13 cellular contexts compared by ENCODE assay signal in the genomic region with DNA sequence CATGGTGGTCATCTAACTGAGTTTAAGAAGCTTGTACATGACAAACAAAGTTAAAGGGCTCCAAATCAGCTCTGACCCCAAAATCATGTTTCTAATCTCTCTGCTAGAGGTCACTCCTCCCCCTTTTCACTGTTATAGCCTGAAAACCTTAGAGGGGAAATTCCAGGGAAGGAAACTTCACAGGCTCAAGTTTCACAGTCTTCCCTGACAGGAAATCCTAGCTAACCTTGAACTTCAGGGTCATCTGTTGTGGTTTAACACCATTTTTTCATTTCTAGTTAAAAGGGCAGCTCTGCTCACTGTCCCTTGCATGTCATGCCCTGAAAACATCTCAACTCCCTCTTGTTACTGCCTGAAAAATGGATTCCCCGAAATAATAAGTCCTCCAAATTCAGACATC.
DNase-seq lines count a peak whose midpoint lies in the region; ATAC-seq and TF ChIP-seq lines count a peak whose summit lies in the region.
"Had no signal": no experiment of that assay in that cellular context is flagged by ENCODE, and none has a peak within 500 bp of the region (broad histone marks: within the 10 kb centered on the region; RNA-seq: fewer than 3 reads in every experiment).

No MANE protein-coding gene starts in this region.

- H3K4me1 Mint-ChIP-seq in WTC11, result peaks cover 16% of the 10 kb centered on the region
- H3K4me1 Mint-ChIP-seq in activated CD8-positive, alpha-beta memory T cell treated with anti-CD3 and anti-CD28 coated beads, Interleukin-2, amount 10 ng/mL, durations not matched to agents 7 days and 5 days, result no peaks in the 10 kb centered on the region
- H3K4me1 Mint-ChIP-seq in H9, result peaks cover 6 to 9% of the 10 kb centered on the region in 2 experiments; a peak in 3 of 4 replicates

- no peak overlapping the region for H3K4me2 ChIP-seq in mesendoderm (ENCODE audit: low read length)
- H3K4me2 ChIP-seq in H9 (ENCODE audit: insufficient read depth, insufficient read length, low read length), result no peak overlapping the region

- peaks cover 4% of the 10 kb centered on the region for H3K36me3 Mint-ChIP-seq in WTC11
- no peaks in the 10 kb centered on the region for H3K36me3 Mint-ChIP-seq in activated CD8-positive, alpha-beta memory T cell treated with anti-CD3 and anti-CD28 coated beads, Interleukin-2, amount 10 ng/mL, durations not matched to agents 7 days and 5 days
- H3K36me3 Mint-ChIP-seq in H9 (ENCODE audit: insufficient read depth in 1 of 3, low read depth in 3 of 3), result no peaks in the 10 kb centered on the region; a peak in 1 of 7 replicates

- WGBS in mesendoderm (ENCODE audit: extremely low coverage, insufficient coverage, low lambda C conversion rate), result no CpG with 5 or more reads among the region's 1 CpG
- no CpG with 5 or more reads among the region's 1 CpG for WGBS in H9 (ENCODE audit: extremely low coverage, insufficient read length, low lambda C conversion rate)

- H3K4me1 ChIP-seq in mesendoderm (ENCODE audit: control insufficient read depth, low read depth, low read length) (peaks cover 3% of the 10 kb centered on the region), H9 (ENCODE audit: insufficient read depth, low read length) (no peaks in the 10 kb centered on the region)

- H2BK5ac ChIP-seq in mesendoderm (ENCODE audit: low read length) (peak overlapping the region; percentile 56), H9 (ENCODE audit: insufficient read length, low read length) (no peak overlapping the region)

- H3K9me3 Mint-ChIP-seq in WTC11 (peaks cover 20% of the 10 kb centered on the region), H9 (peaks cover 2 to 3% of the 10 kb centered on the region in 2 experiments; a peak in 1 of 5 replicates)
- peaks cover 4% of the 10 kb centered on the region for H3K9me3 Mint-ChIP-seq in activated CD8-positive, alpha-beta memory T cell treated with anti-CD3 and anti-CD28 coated beads, Interleukin-2, amount 10 ng/mL, durations not matched to agents 7 days and 5 days (ENCODE audit: low read depth)

- H2BK20ac ChIP-seq in H9 (ENCODE audit: low read depth, low read length, poor library complexity, severe bottlenecking), result no peak overlapping the region

- no peak overlapping the region for H3K4me3 ChIP-seq in mesendoderm (ENCODE audit: low read length)
- H3K4me3 ChIP-seq: SJSA1 had no signal

- no peaks in the 10 kb centered on the region for H3K9me3 ChIP-seq in H9 (ENCODE audit: control insufficient read depth, low read depth, low read length)
- H3K9me3 ChIP-seq: SJSA1 had no signal

- DNase-seq in WTC11 (ENCODE audit: low spot score), result no peak
- peak; percentile 92 for DNase-seq in mesendoderm
- no peak for DNase-seq in activated CD8-positive, alpha-beta memory T cell treated with anti-CD3 and anti-CD28 coated beads, Interleukin-2, amount 10 ng/mL, durations not matched to agents 7 days and 5 days
- DNase-seq in stimulated activated CD4-positive, alpha-beta T cell treated with anti-CD3 and anti-CD28 coated beads, Interleukin-2, amount 100 ng/mL, for 24 hours, result no peak
- DNase-seq in H9, result no peak
- DNase-seq: activated naive CD4-positive, alpha-beta T cell treated with anti-CD3 and anti-CD28 coated beads, Interleukin-2, amount 50 U/mL, for 16 hours; endodermal cell; kidney; stimulated activated CD4-positive, alpha-beta T cell treated with anti-CD3 and anti-CD28 coated beads, Interleukin-2, amount 100 ng/mL, for 48 hours had no signal

- ATAC-seq in GM18870 (IDR thresholded peaks at IDR 0.05; ENCODE audit: unreplicated experiment) (peak; percentile 63), HG03097 (IDR thresholded peaks at IDR 0.05; ENCODE audit: low FRiP score, unreplicated experiment) (peak; percentile 74), WTC11 (0 out of 2 replicates have a peak, but pooled peaks have one; percentile 34)
- no peak for ATAC-seq in activated CD4-positive, CD25-positive, alpha-beta regulatory T cell treated with anti-CD3 and anti-CD28 coated beads, Interleukin-2, amount 50 U/mL, for 24 hours
- ATAC-seq in activated CD8-positive, alpha-beta memory T cell treated with anti-CD3 and anti-CD28 coated beads, Interleukin-2, amount 10 ng/mL, durations not matched to agents 7 days and 5 days, result no peak

- no peaks in the 10 kb centered on the region for H3K36me3 ChIP-seq in mesendoderm (ENCODE audit: control insufficient read depth, insufficient read depth, low read length)
- H3K36me3 ChIP-seq: SJSA1 had no signal

- H3K79me2 ChIP-seq in mesendoderm (ENCODE audit: control insufficient read depth, insufficient read depth, low read length), result no peaks in the 10 kb centered on the region
- no peaks in the 10 kb centered on the region for H3K79me2 ChIP-seq in H9 (ENCODE audit: insufficient read depth, low read length)

- CTCF ChIA-PET in WTC11 (lab: Charles Lee), result no interaction called here
- CTCF ChIA-PET in activated CD8-positive, alpha-beta memory T cell treated with anti-CD3 and anti-CD28 coated beads, Interleukin-2, amount 10 ng/mL, durations not matched to agents 7 days and 5 days (lab: Charles Lee), result no interaction called here

- H3K4me3 Mint-ChIP-seq in WTC11, result no peak overlapping the region
- no peak overlapping the region for H3K4me3 Mint-ChIP-seq in activated CD8-positive, alpha-beta memory T cell treated with anti-CD3 and anti-CD28 coated beads, Interleukin-2, amount 10 ng/mL, durations not matched to agents 7 days and 5 days
- H3K4me3 Mint-ChIP-seq in H9, result no peak overlapping the region
- H3K4me3 Mint-ChIP-seq: endodermal cell had no signal

- H3K23me2 ChIP-seq in H9 (ENCODE audit: insufficient read length, low read depth, low read length, poor library complexity, severe bottlenecking), result no peaks in the 10 kb centered on the region

- H3K27me3 Mint-ChIP-seq in WTC11 (ENCODE audit: low read depth) (no peaks in the 10 kb centered on the region), H9 (ENCODE audit: low read depth) (no peaks in the 10 kb centered on the region)
- no peaks in the 10 kb centered on the region for H3K27me3 Mint-ChIP-seq in activated CD8-positive, alpha-beta memory T cell treated with anti-CD3 and anti-CD28 coated beads, Interleukin-2, amount 10 ng/mL, durations not matched to agents 7 days and 5 days

- H4K5ac ChIP-seq in mesendoderm (ENCODE audit: low read length) (no peak overlapping the region), H9 (ENCODE audit: insufficient read length, low read depth, low read length) (no peak overlapping the region)

- H3K27ac ChIP-seq in mesendoderm (ENCODE audit: low read depth, low read length) (peak overlapping the region; percentile 82), H9 (ENCODE audit: insufficient read length, low read depth, low read length) (no peak overlapping the region)
- H3K27ac ChIP-seq: SJSA1 had no signal

- no peak overlapping the region for H4K91ac ChIP-seq in H9 (ENCODE audit: insufficient read length, low read depth, low read length)

- H2AFZ ChIP-seq in H9 (ENCODE audit: low read length), result no peak overlapping the region

- H3K23ac ChIP-seq in mesendoderm (ENCODE audit: low read length) (no peak overlapping the region), H9 (ENCODE audit: insufficient read length, low read depth, low read length) (no peak overlapping the region)

- no peaks in the 10 kb centered on the region for H4K20me1 ChIP-seq in H9 (ENCODE audit: control insufficient read depth, insufficient read depth, insufficient read length)

- no peak overlapping the region for H2BK12ac ChIP-seq in H9 (ENCODE audit: insufficient read length, low read depth, low read length)

- no peak overlapping the region for H3K14ac ChIP-seq in H9 (ENCODE audit: insufficient read depth, low read length)

- no peak overlapping the region; the same call in 1 of the 2 replicates for H3K27ac Mint-ChIP-seq in WTC11
- H3K27ac Mint-ChIP-seq in activated CD8-positive, alpha-beta memory T cell treated with anti-CD3 and anti-CD28 coated beads, Interleukin-2, amount 10 ng/mL, durations not matched to agents 7 days and 5 days, result no peak overlapping the region
- H3K27ac Mint-ChIP-seq in H9, result no peak overlapping the region
- H3K27ac Mint-ChIP-seq: endodermal cell had no signal

- POLR2A ChIA-PET in WTC11 (lab: Charles Lee), result no interaction called here

- H3K4ac ChIP-seq in mesendoderm (ENCODE audit: low read depth, low read length), result peak overlapping the region; percentile 4
- no peak overlapping the region for H3K4ac ChIP-seq in H9 (ENCODE audit: low read depth, low read length)

- H3T11ph ChIP-seq in H9 (ENCODE audit: low read length), result no peak overlapping the region

- H3K56ac ChIP-seq in mesendoderm (ENCODE audit: low read length) (no peak overlapping the region), H9 (ENCODE audit: insufficient read length, low read depth, low read length) (no peak overlapping the region)

- no peak overlapping the region for H2AK5ac ChIP-seq in mesendoderm (ENCODE audit: low read length)
- H2AK5ac ChIP-seq in H9 (ENCODE audit: insufficient read length, low read length), result no peak overlapping the region

- H4K8ac ChIP-seq in mesendoderm (ENCODE audit: low read depth, low read length), result no peak overlapping the region
- H4K8ac ChIP-seq in H9 (replicated peaks; ENCODE audit: insufficient read length, low read depth, low read length), result no peak overlapping the region

- H3K27me3 ChIP-seq in mesendoderm (ENCODE audit: insufficient read depth, low read length, poor library complexity), result no peaks in the 10 kb centered on the region
- no peaks in the 10 kb centered on the region for H3K27me3 ChIP-seq in H9 (ENCODE audit: insufficient read depth, low read length)
- H3K27me3 ChIP-seq: SJSA1 had no signal

- no peak overlapping the region for H2BK15ac ChIP-seq in mesendoderm (replicated peaks; ENCODE audit: low read depth)
- H2BK15ac ChIP-seq in H9 (ENCODE audit: low read depth, low read length), result no peak overlapping the region

- H3K79me1 ChIP-seq in mesendoderm (ENCODE audit: low read length) (no peaks in the 10 kb centered on the region), H9 (ENCODE audit: insufficient read depth, low read depth, low read length, poor library complexity, severe bottlenecking) (no peaks in the 10 kb centered on the region)

- TF ChIP-seq CTCF in WTC11 (IDR thresholded peaks at IDR 0.05) (no peak), H9 (conservative IDR thresholded peaks at IDR 0.05) (no peak)

- H3K18ac ChIP-seq in mesendoderm (ENCODE audit: low read length), result peak overlapping the region; percentile 96
- H3K18ac ChIP-seq in H9 (ENCODE audit: insufficient read length, low read depth, low read length), result no peak overlapping the region

- H2BK120ac ChIP-seq in mesendoderm (ENCODE audit: low read depth, low read length), result peak overlapping the region; percentile 97
- no peak overlapping the region for H2BK120ac ChIP-seq in H9 (ENCODE audit: low read depth, low read length, poor library complexity, severe bottlenecking)

- H3K9ac ChIP-seq in mesendoderm (ENCODE audit: low read length), result no peak overlapping the region
- H3K9ac ChIP-seq in H9 (ENCODE audit: extremely low read depth, insufficient read length, low read length), result no peak overlapping the region

TF ChIP-seq in WTC11, 78 proteins besides CTCF, POLR2A, EP300 and RAD21 (continues in another document):
- TF ChIP-seq JAZF1 (CRISPR knock-in tag; IDR thresholded peaks at IDR 0.05) (no peak), FOXP1 (CRISPR knock-in tag; IDR thresholded peaks at IDR 0.05; ENCODE audit: borderline replicate concordance) (no peak), ZNF671 (CRISPR knock-in tag; IDR thresholded peaks at IDR 0.05) (no peak), JUN (CRISPR knock-in tag; IDR thresholded peaks at IDR 0.05) (no peak)

Comparison
In these comparisons a context has a peak if more than half of its experiments do, and no peak if none do; other contexts are left out.
1. ATAC-seq: peak in GM18870 (single experiment), HG03097 (single experiment) and WTC11 (single experiment); none in activated CD4-positive, CD25-positive, alpha-beta regulatory T cell treated with anti-CD3 and anti-CD28 coated beads, Interleukin-2, amount 50 U/mL, for 24 hours (0 of 2) and activated CD8-positive, alpha-beta memory T cell treated with anti-CD3 and anti-CD28 coated beads, Interleukin-2, amount 10 ng/mL, durations not matched to agents 7 days and 5 days (single experiment).